In genomic region chr9:99105152-99106043, GRCh38 we compare ENCODE assay signal across 1 cellular context.
TF ChIP-seq lines count a peak whose summit lies in the region.

No MANE protein-coding gene starts in this region.

TF ChIP-seq in K562, 482 proteins besides CTCF, POLR2A, EP300 and RAD21 (continued from another document and continues in another):
- no peak for TF ChIP-seq PREB (CRISPR knock-in tag; IDR thresholded peaks at IDR 0.05)
- peak; percentile 63; the same call in 1 of the 2 replicates for TF ChIP-seq KLF13 (tag; IDR thresholded peaks at IDR 0.05; ENCODE audit: borderline replicate concordance, low read depth)
- peak; percentile 60; the same call in 1 of the 2 replicates for TF ChIP-seq PHF8 (IDR thresholded peaks at IDR 0.05; ENCODE audit: borderline replicate concordance, low read length)
- no peak for TF ChIP-seq MTA3 (IDR thresholded peaks at IDR 0.05; ENCODE audit: borderline replicate concordance)
- no peak for TF ChIP-seq SOX6 (IDR thresholded peaks at IDR 0.05)
- 0 out of 2 replicates have a peak, but pooled peaks have one; percentile 36 for TF ChIP-seq SP1 (CRISPR knock-in tag; IDR thresholded peaks at IDR 0.05)
- TF ChIP-seq MAFK (IDR thresholded peaks at IDR 0.05; ENCODE audit: low read length) = no peak
- no peak for TF ChIP-seq CHD2 (IDR thresholded peaks at IDR 0.05; ENCODE audit: low read depth, low read length)
- no peak for TF ChIP-seq NUFIP1 (IDR thresholded peaks at IDR 0.05; ENCODE audit: partially characterized antibody)
- TF ChIP-seq CHD1 (IDR thresholded peaks at IDR 0.05; ENCODE audit: low read length) = peak; percentile 22
- TF ChIP-seq ZFP30 (CRISPR knock-in tag; IDR thresholded peaks at IDR 0.05; ENCODE audit: borderline replicate concordance) = no peak
- TF ChIP-seq RBM17 (IDR thresholded peaks at IDR 0.05; ENCODE audit: borderline replicate concordance, low read depth, low read length) = no peak
- no peak for TF ChIP-seq SIRT6 (IDR thresholded peaks at IDR 0.05; ENCODE audit: low read depth, low read length)
- no peak for TF ChIP-seq TGIF2 (CRISPR knock-in tag; IDR thresholded peaks at IDR 0.05)
- TF ChIP-seq ATF1 (CRISPR knock-in tag; IDR thresholded peaks at IDR 0.05) = no peak
- no peak for TF ChIP-seq ATF1 (tag; IDR thresholded peaks at IDR 0.05)
- TF ChIP-seq GABPA (tag; conservative IDR thresholded peaks at IDR 0.05; ENCODE audit: low read depth) = peak; percentile 9
- no peak for TF ChIP-seq SNIP1 (IDR thresholded peaks at IDR 0.05; ENCODE audit: low read depth)
- no peak for TF ChIP-seq ZNF121 (CRISPR knock-in tag; conservative IDR thresholded peaks at IDR 0.05)
- TF ChIP-seq ZHX1 (conservative IDR thresholded peaks at IDR 0.05; ENCODE audit: low read length) = no peak
- no peak for TF ChIP-seq EWSR1 (IDR thresholded peaks at IDR 0.05; ENCODE audit: borderline replicate concordance, low read depth, partially characterized antibody)
- peak; percentile 89 for TF ChIP-seq EGR1 (conservative IDR thresholded peaks at IDR 0.05)
- peak; percentile 42 to 54; a peak in 2 of 4 replicates for TF ChIP-seq NRF1 (conservative IDR thresholded peaks at IDR 0.05 in 1 of 2, IDR thresholded peaks at IDR 0.05 in 1 of 2)
- TF ChIP-seq ZBTB7A (IDR thresholded peaks at IDR 0.05; ENCODE audit: borderline replicate concordance, control insufficient read depth, low read depth, low read length) = peak; percentile 95
- peak in 1 of 3 experiments; percentile 75; a peak in 1 of 6 replicates for TF ChIP-seq ZBTB11 (CRISPR knock-in tag; IDR thresholded peaks at IDR 0.05)
- no peak for TF ChIP-seq FOXM1 (IDR thresholded peaks at IDR 0.05; ENCODE audit: low read depth)
- no peak for TF ChIP-seq FOXM1 (CRISPR knock-in tag; IDR thresholded peaks at IDR 0.05; ENCODE audit: low read depth)
- TF ChIP-seq HCFC1 (IDR thresholded peaks at IDR 0.05; ENCODE audit: low read depth, low read length) = no peak
- TF ChIP-seq PCBP1 (IDR thresholded peaks at IDR 0.05; ENCODE audit: low read depth, low read length, poor library complexity, severe bottlenecking) = peak; percentile 24
- no peak for TF ChIP-seq C11orf30 (IDR thresholded peaks at IDR 0.05; ENCODE audit: low read depth)
- TF ChIP-seq RB1 (IDR thresholded peaks at IDR 0.05; ENCODE audit: low read depth) = 0 out of 2 replicates have a peak, but pooled peaks have one; percentile 11
- peak in 1 of 2 experiments; percentile 39; a peak in 1 of 4 replicates for TF ChIP-seq MNT (conservative IDR thresholded peaks at IDR 0.05)
- TF ChIP-seq ATF3 (IDR thresholded peaks at IDR 0.05) = no peak
- TF ChIP-seq ATF3 (CRISPR knock-in tag; conservative IDR thresholded peaks at IDR 0.05) = no peak
- TF ChIP-seq TBL1XR1 (IDR thresholded peaks at IDR 0.05; ENCODE audit: low read length in 2 of 2) = no peak
- TF ChIP-seq JUND (IDR thresholded peaks at IDR 0.05; ENCODE audit: borderline replicate concordance, low read depth, low read length) = no peak
- no peak for TF ChIP-seq JUND (tag; IDR thresholded peaks at IDR 0.05; ENCODE audit: borderline replicate concordance, low read depth, low read length)
- TF ChIP-seq ZNF511 (CRISPR knock-in tag; IDR thresholded peaks at IDR 0.05) = no peak; the same call in 1 of the 2 replicates
- TF ChIP-seq MCM5 (IDR thresholded peaks at IDR 0.05; ENCODE audit: low read depth) = no peak
- TF ChIP-seq HMG20A (CRISPR knock-in tag; conservative IDR thresholded peaks at IDR 0.05) = no peak
- TF ChIP-seq SAFB (IDR thresholded peaks at IDR 0.05; ENCODE audit: borderline replicate concordance, low read depth, low read length) = no peak
- no peak for TF ChIP-seq SMC3 (conservative IDR thresholded peaks at IDR 0.05; ENCODE audit: insufficient read depth, low read depth, low read length)
- TF ChIP-seq ZNF407 (IDR thresholded peaks at IDR 0.05; ENCODE audit: low read depth) = no peak
- TF ChIP-seq NONO (IDR thresholded peaks at IDR 0.05; ENCODE audit: low read depth in 2 of 2, low read length in 1 of 2) = no peak; a peak in 1 of 4 replicates
- peak; percentile 28; the same call in 1 of the 2 replicates for TF ChIP-seq TFAP4 (CRISPR knock-in tag; IDR thresholded peaks at IDR 0.05; ENCODE audit: borderline replicate concordance)
- TF ChIP-seq NFRKB (IDR thresholded peaks at IDR 0.05; ENCODE audit: low read depth) = no peak
- no peak for TF ChIP-seq PHF20 (IDR thresholded peaks at IDR 0.05; ENCODE audit: partially characterized antibody)
- TF ChIP-seq SRSF9 (IDR thresholded peaks at IDR 0.05; ENCODE audit: borderline replicate concordance, low read depth, low read length) = no peak
